ENCODE assay signal across 11 cellular contexts in genomic region chr7:2560175-2560695, GRCh38. TPM values are rescaled to one million over a fixed set of nuclear protein-coding genes. Genes with fewer than 3 reads are reported as not detected.
DNase-seq lines count a peak whose midpoint lies in the region; ATAC-seq, FAIRE-seq and TF ChIP-seq lines count a peak whose summit lies in the region.
"Had no signal": no experiment of that assay in that cellular context is flagged by ENCODE, and none has a peak within 500 bp of the region (broad histone marks: within the 10 kb centered on the region; RNA-seq: fewer than 3 reads in every experiment).

No MANE protein-coding gene starts in this region.

- H3K27me3 Mint-ChIP-seq in activated naive CD8-positive, alpha-beta T cell treated with anti-CD3 and anti-CD28 coated beads, Interleukin-2, amount 50 U/mL, for 24 hours: no peaks in the 10 kb centered on the region
- H3K27me3 Mint-ChIP-seq in naive B cell: no peaks in the 10 kb centered on the region

- no peaks in the 10 kb centered on the region for H4K20me1 ChIP-seq in HCT116 (ENCODE audit: insufficient read depth)

- no peaks in the 10 kb centered on the region for H3K9me2 ChIP-seq in HCT116 (ENCODE audit: insufficient read depth)

- intact Hi-C loops in HCT116 (cut with micrococcal nuclease): loop anchor here (10.0 kb wide), 1 partner anchor 125 kb away; the partner anchor contains the start of gene AMZ1

- TF ChIP-seq POLR2A in HCT116 (IDR thresholded peaks at IDR 0.05; ENCODE audit: borderline replicate concordance, extremely low read depth, insufficient read depth, insufficient read length) (no peak), GM12891 (IDR thresholded peaks at IDR 0.05; ENCODE audit: low read depth, low read length) (no peak)

- H3K4me1 ChIP-seq in HCT116 (ENCODE audit: control insufficient read depth in 1 of 2, insufficient read depth in 2 of 2, low read length in 2 of 2): peaks cover 15 to 35% of the 10 kb centered on the region in 2 experiments

- no peaks in the 10 kb centered on the region for H3K27me3 ChIP-seq in HCT116 (ENCODE audit: insufficient read depth, low read length)
- H3K27me3 ChIP-seq: adrenal gland had no signal

- DNase-seq in AG09309 (ENCODE audit: low read depth) (no peak), HCT116 (ENCODE audit: low read depth, low spot score) (no peak), naive B cell (no peak), GM12891 (ENCODE audit: insufficient read length, low spot score) (no peak), NCI-H2029 (lab: John Stamatoyannopoulos, UW) (no peak)
- no peak for DNase-seq in activated naive CD8-positive, alpha-beta T cell treated with anti-CD3 and anti-CD28 coated beads, Interleukin-2, amount 50 U/mL, for 24 hours
- DNase-seq: NCI-H1417 treated with DMSO at 0.1 percent for 48 hours had no signal

- H3K9me3 Mint-ChIP-seq in activated naive CD8-positive, alpha-beta T cell treated with anti-CD3 and anti-CD28 coated beads, Interleukin-2, amount 50 U/mL, for 24 hours: no peaks in the 10 kb centered on the region
- no peaks in the 10 kb centered on the region for H3K9me3 Mint-ChIP-seq in naive B cell

- H3K4me3 Mint-ChIP-seq in activated naive CD8-positive, alpha-beta T cell treated with anti-CD3 and anti-CD28 coated beads, Interleukin-2, amount 50 U/mL, for 24 hours: peak overlapping the region; percentile 71
- H3K4me3 Mint-ChIP-seq in naive B cell: peak overlapping the region in 7 of 8 donors; percentile 30 to 91 (median 75)

- H3K36me3 Mint-ChIP-seq in activated naive CD8-positive, alpha-beta T cell treated with anti-CD3 and anti-CD28 coated beads, Interleukin-2, amount 50 U/mL, for 24 hours (ENCODE audit: low read depth): no peaks in the 10 kb centered on the region
- no peaks in the 10 kb centered on the region for H3K36me3 Mint-ChIP-seq in naive B cell

- H3K4me2 ChIP-seq in HCT116 (ENCODE audit: low read length): peak overlapping the region; percentile 90

- H3K4me3 ChIP-seq in AG09309 (ENCODE audit: control insufficient read depth, low read depth, low read length): peak overlapping the region; percentile 84
- H3K4me3 ChIP-seq in HCT116 (replicated peaks in 1 of 2; ENCODE audit: low read depth in 1 of 2, low read length in 2 of 2): peak overlapping the region; percentile 83 to 85

- H2AFZ ChIP-seq in HCT116 (ENCODE audit: low read depth, low read length, poor library complexity, severe bottlenecking): no peak overlapping the region

- H3K27ac ChIP-seq in HCT116 (ENCODE audit: low read depth, low read length): peak overlapping the region; percentile 94

- H3K36me3 ChIP-seq in HCT116 (ENCODE audit: control insufficient read depth in 1 of 2, insufficient read depth in 2 of 2, low read length in 2 of 2): no peaks in the 10 kb centered on the region
- H3K36me3 ChIP-seq: adrenal gland had no signal

- CTCF ChIA-PET in HCT116 (lab: Charles Lee): interaction anchor here (1.5 to 1.6 kb wide), 2 partner anchors 92 to 121 kb away, joined by 3 to 4 read pairs; no protein-coding TSS in a partner anchor

- no peak overlapping the region for H3K27ac Mint-ChIP-seq in activated naive CD8-positive, alpha-beta T cell treated with anti-CD3 and anti-CD28 coated beads, Interleukin-2, amount 50 U/mL, for 24 hours
- H3K27ac Mint-ChIP-seq in naive B cell: peak overlapping the region in 1 of 6 donors; percentile 51

- peaks cover 30% of the 10 kb centered on the region for H3K79me2 ChIP-seq in HCT116 (ENCODE audit: insufficient read depth, low read length)

- peaks cover 22% of the 10 kb centered on the region for H3K4me1 Mint-ChIP-seq in activated naive CD8-positive, alpha-beta T cell treated with anti-CD3 and anti-CD28 coated beads, Interleukin-2, amount 50 U/mL, for 24 hours
- H3K4me1 Mint-ChIP-seq in naive B cell: peaks cover 9 to 26% (median 25%) of the 10 kb centered on the region in 3 donors

- ATAC-seq in HCT116 (peak; percentile 6; the same call in 1 of the 2 replicates), naive B cell (ENCODE audit: low read depth in 2 of 2) (no peak), HG03571 (IDR thresholded peaks at IDR 0.05; ENCODE audit: unreplicated experiment) (no peak), GM18867 (IDR thresholded peaks at IDR 0.05; ENCODE audit: unreplicated experiment) (no peak)
- no peak for ATAC-seq in activated naive CD8-positive, alpha-beta T cell treated with anti-CD3 and anti-CD28 coated beads, Interleukin-2, amount 50 U/mL, for 24 hours

- TF ChIP-seq RAD21 in HCT116 (IDR thresholded peaks at IDR 0.05; ENCODE audit: low read depth): no peak

- H3K9me3 ChIP-seq in HCT116 (ENCODE audit: control insufficient read depth in 1 of 2, insufficient read depth in 1 of 2, low read depth in 1 of 2, low read length in 2 of 2): no peaks in the 10 kb centered on the region
- H3K9me3 ChIP-seq: adrenal gland had no signal

- BruUV-seq in HCT116 (replicated peaks; lab: Mats Ljungman, UMichigan): no TSS peak

- H3K9ac ChIP-seq in HCT116 (ENCODE audit: low read length): peak overlapping the region; percentile 82

- RAD21 ChIA-PET in HCT116 (lab: Charles Lee; ENCODE audit: low non-redundant PET in 1 of 2, low total read pairs in 2 of 2, uncharacterized antibody in 2 of 2, unreplicated experiment in 2 of 2): no interaction called here

- no peak for FAIRE-seq in GM12891 (lab: Jason Lieb, UNC)
- FAIRE-seq: GM18507 had no signal

- POLR2A ChIA-PET in HCT116 (lab: Charles Lee): no interaction called here

- peak; percentile 48 for TF ChIP-seq CTCF in AG09309 (IDR thresholded peaks at IDR 0.05; ENCODE audit: control insufficient read depth, insufficient read depth, low read depth, low read length, missing control alignments)
- peak in 2 of 3 experiments; percentile 5 to 21; a peak in 1 of 6 replicates for TF ChIP-seq CTCF in HCT116 (IDR thresholded peaks at IDR 0.05 in 2 of 3, conservative IDR thresholded peaks at IDR 0.05 in 1 of 3; ENCODE audit: borderline replicate concordance in 1 of 3, insufficient read depth in 1 of 3, low read depth in 2 of 3, low read length in 2 of 3)

TF ChIP-seq in HCT116, 20 proteins besides CTCF, POLR2A, EP300 and RAD21:
- TF ChIP-seq SIN3A (IDR thresholded peaks at IDR 0.05; ENCODE audit: low read depth) (no peak), JUND (IDR thresholded peaks at IDR 0.05) (no peak), EGR1 (IDR thresholded peaks at IDR 0.05; ENCODE audit: low read depth) (no peak), SP1 (IDR thresholded peaks at IDR 0.05; ENCODE audit: low read depth) (no peak), ZNF274 (IDR thresholded peaks at IDR 0.05; ENCODE audit: low read depth, low read length) (no peak)

TF ChIP-seq in GM12891, 5 proteins besides CTCF, POLR2A, EP300 and RAD21:
- TF ChIP-seq POLR2AphosphoS5 (IDR thresholded peaks at IDR 0.05; ENCODE audit: low read depth, low read length) (no peak), SPI1 (IDR thresholded peaks at IDR 0.05; ENCODE audit: low read depth, low read length) (no peak), TAF1 (IDR thresholded peaks at IDR 0.05; ENCODE audit: low read depth, low read length) (no peak), POU2F2 (IDR thresholded peaks at IDR 0.05; ENCODE audit: low read depth, low read length) (no peak), PAX5 (IDR thresholded peaks at IDR 0.05; ENCODE audit: insufficient read depth, low read length, severe bottlenecking) (no peak)

RNA-seq across cellular contexts. Expression of gene IQCE, which starts 1.5 kb away (rescaled TPM):
- total RNA-seq in HCT116 (2021; ENCODE audit: unreplicated experiment): 21.4 TPM
- polyA plus RNA-seq in HCT116 (2012): 10.4 and 12.2 TPM in 2 replicates
- 1 to 10 TPM in 4 of 6 donors, under 1 TPM in 1, not detected in 1; 0.36 to 1.7 (median 1.3) TPM for polyA plus RNA-seq in naive B cell (ENCODE audit: low read depth in 6 of 6)
- polyA plus RNA-seq in GM12891 (2012; ENCODE audit: low read depth, missing spikeins): 2.6 TPM

RNA-seq across cellular contexts. Expression of gene BRAT1, which starts 4.9 kb away (rescaled TPM):
- 47.6 TPM for total RNA-seq in HCT116 (2021; ENCODE audit: unreplicated experiment)
- 32.1 and 35.3 TPM in 2 replicates for polyA plus RNA-seq in HCT116 (2012)
- polyA plus RNA-seq in naive B cell (ENCODE audit: low read depth in 6 of 6): 10 to 100 TPM; 17.7 to 29.3 (median 20.6) TPM
- polyA plus RNA-seq in GM12891 (2012; ENCODE audit: low read depth, missing spikeins): 13.5 TPM

RNA-seq across cellular contexts. Expression of gene LFNG, which starts 40.7 kb away (rescaled TPM):
- 14.3 TPM for total RNA-seq in HCT116 (2021; ENCODE audit: unreplicated experiment)
- 3.9 and 4.3 TPM in 2 replicates for polyA plus RNA-seq in HCT116 (2012)
- polyA plus RNA-seq in naive B cell (ENCODE audit: low read depth in 6 of 6): 1 to 10 TPM in 5 of 6 donors, under 1 TPM in 1; 0.59 to 4.0 (median 2.2) TPM
- polyA plus RNA-seq in GM12891 (2012; ENCODE audit: low read depth, missing spikeins): 0.04 TPM
